In genomic region chrX:118740276-118740889, GRCh38 we compare ENCODE assay signal across 23 cellular contexts. TPM values are rescaled to one million over a fixed set of nuclear protein-coding genes. Genes with fewer than 3 reads are reported as not detected.
"Had no signal": no experiment of that assay in that cellular context is flagged by ENCODE, and none has a peak within 500 bp of the region (broad histone marks: within the 10 kb centered on the region; RNA-seq: fewer than 3 reads in every experiment).

No MANE protein-coding gene starts in this region.

- H3K4me1 ChIP-seq: lower lobe of right lung, upper lobe of right lung had no signal

- H3K4me3 ChIP-seq: gastrocnemius medialis, lower lobe of right lung, sigmoid colon, suprapubic skin, tibial artery, upper lobe of right lung had no signal

- H3K27me3 ChIP-seq: gastrocnemius medialis, neutrophil, sigmoid colon, suprapubic skin, tibial artery, upper lobe of right lung had no signal

- DNase-seq: activated CD4-positive, alpha-beta T cell treated with anti-CD3 and anti-CD28 coated beads, Interleukin-2, amount 50 U/mL, for 1 hour; activated CD8-positive, alpha-beta memory T cell treated with anti-CD3 and anti-CD28 coated beads, Interleukin-2, amount 10 ng/mL, durations not matched to agents 7 days and 5 days; activated CD8-positive, alpha-beta T cell treated with anti-CD3 and anti-CD28 coated beads for 36 hours; activated naive CD8-positive, alpha-beta T cell treated with anti-CD3 and anti-CD28 coated beads, Interleukin-2, amount 50 U/mL, for 24 hours; activated T-cell treated with anti-CD3 and anti-CD28 coated beads, Interleukin-2, amount 50 U/mL, for 48 hours; amygdala; effector CD8-positive, alpha-beta T cell; gastrocnemius medialis; glutamatergic neuron; lower lobe of right lung; naive B cell; nephron progenitor cell; sigmoid colon; small intestine; stimulated activated CD4-positive, alpha-beta T cell treated with anti-CD3 and anti-CD28 coated beads, Interleukin-4, amount 100 ng/mL, for 24 hours; stimulated activated naive CD4-positive, alpha-beta T cell; SW 1271; T-helper 9 cell; tibial artery; upper lobe of right lung; WERI-Rb-1 had no signal

- H3K36me3 ChIP-seq: gastrocnemius medialis, lower lobe of right lung, sigmoid colon, suprapubic skin, WERI-Rb-1 had no signal

- H3K27ac ChIP-seq: lower lobe of right lung, neutrophil, suprapubic skin, tibial artery, upper lobe of right lung, WERI-Rb-1 had no signal

- ATAC-seq: activated CD8-positive, alpha-beta memory T cell treated with anti-CD3 and anti-CD28 coated beads, Interleukin-2, amount 10 ng/mL, durations not matched to agents 7 days and 5 days; activated CD8-positive, alpha-beta T cell treated with anti-CD3 and anti-CD28 coated beads for 36 hours; activated naive CD8-positive, alpha-beta T cell treated with anti-CD3 and anti-CD28 coated beads, Interleukin-2, amount 50 U/mL, for 24 hours; lower lobe of right lung; upper lobe of right lung had no signal

- H3K9me3 ChIP-seq: gastrocnemius medialis, lower lobe of right lung, neutrophil, sigmoid colon, suprapubic skin, tibial artery, upper lobe of right lung had no signal

RNA-seq across cellular contexts. Expression of gene IL13RA1, which starts 13.0 kb away (rescaled TPM):
- total RNA-seq: activated CD8-positive, alpha-beta memory T cell treated with anti-CD3 and anti-CD28 coated beads, Interleukin-2, amount 10 ng/mL, durations not matched to agents 7 days and 5 days had no signal
